Comparison of ENCODE assay signal across 7 cellular contexts in genomic region chr10:58335306-58336005, GRCh38. TPM values are rescaled to one million over a fixed set of nuclear protein-coding genes. Genes with fewer than 3 reads are reported as not detected.
DNase-seq lines count a peak whose midpoint lies in the region; FAIRE-seq and TF ChIP-seq lines count a peak whose summit lies in the region.

No MANE protein-coding gene starts in this region.

- TF ChIP-seq CTCF in foreskin fibroblast (IDR thresholded peaks at IDR 0.05; ENCODE audit: low read depth, low read length): no peak
- no peak for TF ChIP-seq CTCF in neural cell (IDR thresholded peaks at IDR 0.05; ENCODE audit: poor library complexity, severe bottlenecking)

- peaks cover 0 to 2% (median 0%) of the 10 kb centered on the region in 3 donors for H3K9me3 Mint-ChIP-seq in IgD-negative memory B cell
- H3K9me3 Mint-ChIP-seq in activated T-cell treated with anti-CD3 and anti-CD28 coated beads, Interleukin-2, amount 50 U/mL, for 24 hours: no peaks in the 10 kb centered on the region

- H3K4me3 Mint-ChIP-seq in IgD-negative memory B cell: peak overlapping the region; percentile 91 to 98 (median 96)
- peak overlapping the region; percentile 97 for H3K4me3 Mint-ChIP-seq in activated T-cell treated with anti-CD3 and anti-CD28 coated beads, Interleukin-2, amount 50 U/mL, for 24 hours

- no peaks in the 10 kb centered on the region for H3K27me3 ChIP-seq in GM23248 (replicated peaks; ENCODE audit: insufficient read depth)
- H3K27me3 ChIP-seq in neural cell (ENCODE audit: insufficient read depth, low read depth, low read length): no peaks in the 10 kb centered on the region

- TF ChIP-seq EP300 in neural cell (conservative IDR thresholded peaks at IDR 0.05; ENCODE audit: poor library complexity, severe bottlenecking): no peak

- H2AFZ ChIP-seq in GM23248 (peak overlapping the region; percentile 87), neural cell (ENCODE audit: low read depth, low read length) (peak overlapping the region; percentile 84)

- H3K27ac ChIP-seq in GM23248 (peak overlapping the region; percentile 46), neural cell (ENCODE audit: low read length) (peak overlapping the region; percentile 71)

- H4K20me1 ChIP-seq in GM23248 (ENCODE audit: insufficient read depth) (peaks cover 3% of the 10 kb centered on the region; the same call in 1 of the 2 replicates), neural cell (ENCODE audit: insufficient read depth) (no peaks in the 10 kb centered on the region)

- no peaks in the 10 kb centered on the region for H3K9me2 ChIP-seq in GM23248 (ENCODE audit: insufficient read depth)
- H3K9me2 ChIP-seq in neural cell (ENCODE audit: insufficient read depth, low read length): no peaks in the 10 kb centered on the region

- TF ChIP-seq RAD21 in neural cell (conservative IDR thresholded peaks at IDR 0.05): no peak

- peak overlapping the region; percentile 89 for H3K4me2 ChIP-seq in GM23248 (ENCODE audit: unreplicated experiment)
- peak overlapping the region; percentile 92 for H3K4me2 ChIP-seq in neural cell (ENCODE audit: low read length)

- H3K27me3 Mint-ChIP-seq in IgD-negative memory B cell: no peaks in the 10 kb centered on the region
- H3K27me3 Mint-ChIP-seq in activated T-cell treated with anti-CD3 and anti-CD28 coated beads, Interleukin-2, amount 50 U/mL, for 24 hours: no peaks in the 10 kb centered on the region

- H3F3A ChIP-seq in GM23248 (ENCODE audit: insufficient read depth) (no peaks in the 10 kb centered on the region), neural cell (ENCODE audit: insufficient read depth, low read length, poor library complexity, severe bottlenecking) (no peaks in the 10 kb centered on the region)

- H3K36me3 ChIP-seq in GM23248 (ENCODE audit: low read depth) (no peaks in the 10 kb centered on the region), neural cell (ENCODE audit: insufficient read depth, low read length) (no peaks in the 10 kb centered on the region)

- TF ChIP-seq POLR2A in GM12892 (IDR thresholded peaks at IDR 0.05; ENCODE audit: low read depth, low read length): no peak

- DNase-seq in GM12892 (ENCODE audit: insufficient read length) (peak; percentile 6), GM23248 (peak; percentile 72), foreskin fibroblast (peak; percentile 37 to 69), DMS79 (lab: John Stamatoyannopoulos, UW) (no peak)
- DNase-seq in activated T-cell treated with anti-CD3 and anti-CD28 coated beads, Interleukin-2, amount 50 U/mL, for 24 hours: peak; percentile 51

- H3K36me3 Mint-ChIP-seq in IgD-negative memory B cell: no peaks in the 10 kb centered on the region
- peaks cover 24% of the 10 kb centered on the region for H3K36me3 Mint-ChIP-seq in activated T-cell treated with anti-CD3 and anti-CD28 coated beads, Interleukin-2, amount 50 U/mL, for 24 hours (ENCODE audit: low read depth)

- peak; percentile 74 for FAIRE-seq in GM12892 (lab: Jason Lieb, UNC)

- peak overlapping the region; percentile 91 for H3K4me3 ChIP-seq in GM23248
- H3K4me3 ChIP-seq in foreskin fibroblast (ENCODE audit: low read depth in 1 of 2, low read length in 2 of 2): peak overlapping the region; percentile 71 to 94
- peak overlapping the region; percentile 88 for H3K4me3 ChIP-seq in neural cell (ENCODE audit: low read length)

- WGBS in GM23248 (ENCODE audit: low coverage in 1 of 2, low lambda C conversion rate in 2 of 2, missing lambda C conversion rate in 2 of 2), 2 experiments: 1% methylated on average over 34 to 37 of the region's 37 CpGs

- in situ Hi-C loops in GM23248 (cut with MboI): no loop called here

- H3K79me2 ChIP-seq in GM23248 (ENCODE audit: insufficient read depth) (peaks cover 55% of the 10 kb centered on the region), neural cell (replicated peaks; ENCODE audit: insufficient read depth, low read length) (peaks cover 42% of the 10 kb centered on the region)

- H3K9ac ChIP-seq in GM23248 (peak overlapping the region; percentile 79), neural cell (ENCODE audit: low read length) (peak overlapping the region; percentile 88)

- peaks cover 6% of the 10 kb centered on the region; the same call in 1 of the 2 replicates for H3K4me1 ChIP-seq in GM23248 (ENCODE audit: insufficient read depth)

- H3K27ac Mint-ChIP-seq in IgD-negative memory B cell: peak overlapping the region; percentile 4 to 92 (median 56)
- H3K27ac Mint-ChIP-seq in activated T-cell treated with anti-CD3 and anti-CD28 coated beads, Interleukin-2, amount 50 U/mL, for 24 hours: peak overlapping the region; percentile 94

- H3K4me1 Mint-ChIP-seq in IgD-negative memory B cell: peaks cover 15 to 26% (median 24%) of the 10 kb centered on the region in 3 donors
- H3K4me1 Mint-ChIP-seq in activated T-cell treated with anti-CD3 and anti-CD28 coated beads, Interleukin-2, amount 50 U/mL, for 24 hours (ENCODE audit: low read depth): peaks cover 39% of the 10 kb centered on the region

- no peaks in the 10 kb centered on the region for H3K9me3 ChIP-seq in GM23248 (ENCODE audit: low read depth)
- no peaks in the 10 kb centered on the region for H3K9me3 ChIP-seq in neural cell (ENCODE audit: low read length)

TF ChIP-seq in neural cell, 6 proteins besides CTCF, POLR2A, EP300 and RAD21:
- peak; percentile 7 for TF ChIP-seq POLR2AphosphoS5 (IDR thresholded peaks at IDR 0.05)
- TF ChIP-seq, protein P1, sequence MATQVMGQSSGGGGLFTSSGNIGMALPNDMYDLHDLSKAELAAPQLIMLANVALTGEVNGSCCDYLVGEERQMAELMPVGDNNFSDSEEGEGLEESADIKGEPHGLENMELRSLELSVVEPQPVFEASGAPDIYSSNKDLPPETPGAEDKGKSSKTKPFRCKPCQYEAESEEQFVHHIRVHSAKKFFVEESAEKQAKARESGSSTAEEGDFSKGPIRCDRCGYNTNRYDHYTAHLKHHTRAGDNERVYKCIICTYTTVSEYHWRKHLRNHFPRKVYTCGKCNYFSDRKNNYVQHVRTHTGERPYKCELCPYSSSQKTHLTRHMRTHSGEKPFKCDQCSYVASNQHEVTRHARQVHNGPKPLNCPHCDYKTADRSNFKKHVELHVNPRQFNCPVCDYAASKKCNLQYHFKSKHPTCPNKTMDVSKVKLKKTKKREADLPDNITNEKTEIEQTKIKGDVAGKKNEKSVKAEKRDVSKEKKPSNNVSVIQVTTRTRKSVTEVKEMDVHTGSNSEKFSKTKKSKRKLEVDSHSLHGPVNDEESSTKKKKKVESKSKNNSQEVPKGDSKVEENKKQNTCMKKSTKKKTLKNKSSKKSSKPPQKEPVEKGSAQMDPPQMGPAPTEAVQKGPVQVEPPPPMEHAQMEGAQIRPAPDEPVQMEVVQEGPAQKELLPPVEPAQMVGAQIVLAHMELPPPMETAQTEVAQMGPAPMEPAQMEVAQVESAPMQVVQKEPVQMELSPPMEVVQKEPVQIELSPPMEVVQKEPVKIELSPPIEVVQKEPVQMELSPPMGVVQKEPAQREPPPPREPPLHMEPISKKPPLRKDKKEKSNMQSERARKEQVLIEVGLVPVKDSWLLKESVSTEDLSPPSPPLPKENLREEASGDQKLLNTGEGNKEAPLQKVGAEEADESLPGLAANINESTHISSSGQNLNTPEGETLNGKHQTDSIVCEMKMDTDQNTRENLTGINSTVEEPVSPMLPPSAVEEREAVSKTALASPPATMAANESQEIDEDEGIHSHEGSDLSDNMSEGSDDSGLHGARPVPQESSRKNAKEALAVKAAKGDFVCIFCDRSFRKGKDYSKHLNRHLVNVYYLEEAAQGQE (IDR thresholded peaks at IDR 0.05; ENCODE audit: borderline replicate concordance): no peak
- no peak for TF ChIP-seq TAF1 (IDR thresholded peaks at IDR 0.05; ENCODE audit: low read depth)

RNA-seq across cellular contexts. Expression of gene UBE2D1, which starts 0.7 kb away (rescaled TPM):
- 13.1 TPM for polyA plus RNA-seq in GM12892 (2012; ENCODE audit: missing spikeins)
- 14.3 and 17.7 TPM in 2 replicates for total RNA-seq in GM23248 (2014; rRNA removed; shearing (Covaris generic))
- polyA plus RNA-seq in GM23248 (2016; fragmentation: Nextera tagmentation; extraction: Ambion mirVana) (31.9 and 33.4 TPM in 2 replicates), IgD-negative memory B cell (16.5 TPM), neural cell (68.6 and 89.8 TPM in 2 replicates)
- 79.4 and 90.5 TPM in 2 replicates for polyA minus RNA-seq in neural cell

RNA-seq across cellular contexts. Expression of gene TFAM, which starts 49.8 kb away (rescaled TPM):
- polyA plus RNA-seq in GM12892 (2012; ENCODE audit: missing spikeins): 66.4 TPM
- total RNA-seq in GM23248 (2014; rRNA removed; shearing (Covaris generic)): 12.5 and 20.0 TPM in 2 replicates
- polyA plus RNA-seq in GM23248 (2016; fragmentation: Nextera tagmentation; extraction: Ambion mirVana) (17.8 and 20.6 TPM in 2 replicates), IgD-negative memory B cell (56.0 TPM), neural cell (26.5 and 27.2 TPM in 2 replicates)
- polyA minus RNA-seq in neural cell: 33.8 and 38.1 TPM in 2 replicates
